In the genomic region with DNA sequence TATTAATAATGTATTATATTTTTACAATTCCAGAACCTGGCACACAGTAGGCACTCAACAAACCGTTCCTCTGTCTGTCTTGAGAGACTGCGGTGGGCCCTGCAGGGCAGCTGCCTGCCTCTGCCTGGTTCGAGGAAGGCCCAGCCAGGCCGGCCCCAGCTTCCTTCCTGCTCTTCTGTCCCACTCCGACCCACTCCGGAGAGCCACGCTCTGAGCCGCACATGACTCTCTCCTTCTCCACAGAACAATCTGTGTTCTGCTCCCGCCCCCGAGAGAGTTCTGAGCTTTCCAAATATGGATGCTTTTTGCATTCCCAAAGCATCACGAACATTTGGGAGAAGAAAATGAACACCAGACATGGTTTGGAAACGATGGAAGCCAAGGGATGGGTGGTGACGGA, we compare ENCODE assay signal across 8 cellular contexts. TPM values are rescaled to one million over a fixed set of nuclear protein-coding genes. Genes with fewer than 3 reads are reported as not detected.
DNase-seq lines count a peak whose midpoint lies in the region; ATAC-seq lines count a peak whose summit lies in the region.

No MANE protein-coding gene starts in this region.

- H3K36me3 ChIP-seq in BLaER1 (0 out of 2 replicates have a peak, but pooled peaks cover 4% of the 10 kb centered on the region), iPS-15b (ENCODE audit: control insufficient read depth, insufficient read depth, low read length) (no peaks in the 10 kb centered on the region), mesendoderm (ENCODE audit: control insufficient read depth, insufficient read depth, low read length) (no peaks in the 10 kb centered on the region)

- peak overlapping the region; percentile 85 for H3K9ac ChIP-seq in BLaER1
- H3K9ac ChIP-seq in iPS-15b (ENCODE audit: low read depth, low read length): no peak overlapping the region
- H3K9ac ChIP-seq in mesendoderm (ENCODE audit: low read length): no peak overlapping the region

- no peak overlapping the region for H4K5ac ChIP-seq in mesendoderm (ENCODE audit: low read length)

- DNase-seq in anterior cingulate cortex (lab: John Stamatoyannopoulos, UW) (peak in 44 of 58 donors; percentile 14 to 75 (median 48)), 8988T (no peak), mesendoderm (no peak), GM19240 (ENCODE audit: insufficient read length, low spot score) (no peak)

- H3K27me3 ChIP-seq in BLaER1 (no peaks in the 10 kb centered on the region), iPS-15b (ENCODE audit: control insufficient read depth, insufficient read depth, low read length) (peaks cover 6% of the 10 kb centered on the region), mesendoderm (ENCODE audit: insufficient read depth, low read length, poor library complexity) (no peaks in the 10 kb centered on the region)

- WGBS in mesendoderm (ENCODE audit: extremely low coverage, insufficient coverage, low lambda C conversion rate): no CpG with 5 or more reads among the region's 13 CpGs

- peak; percentile 21 for ATAC-seq in HG03378 (IDR thresholded peaks at IDR 0.05; ENCODE audit: unreplicated experiment)

- H2BK5ac ChIP-seq in mesendoderm (ENCODE audit: low read length): no peak overlapping the region

- no peak overlapping the region for H3K4ac ChIP-seq in mesendoderm (ENCODE audit: low read depth, low read length)

- H3K4me1 ChIP-seq in BLaER1 (peaks cover 37% of the 10 kb centered on the region), iPS-15b (ENCODE audit: control insufficient read depth, insufficient read depth, low read length) (peaks cover 4% of the 10 kb centered on the region), mesendoderm (ENCODE audit: control insufficient read depth, low read depth, low read length) (no peaks in the 10 kb centered on the region)

- H3K27ac ChIP-seq in BLaER1: peak overlapping the region; percentile 93
- peak overlapping the region; percentile 26 to 92 (median 81) for H3K27ac ChIP-seq in skin epidermis
- H3K27ac ChIP-seq in mesendoderm (ENCODE audit: low read depth, low read length): no peak overlapping the region

- H3K18ac ChIP-seq in mesendoderm (ENCODE audit: low read length): no peak overlapping the region

- H2BK15ac ChIP-seq in mesendoderm (replicated peaks; ENCODE audit: low read depth): no peak overlapping the region

- H3K9me3 ChIP-seq in BLaER1: peaks cover 20% of the 10 kb centered on the region
- no peaks in the 10 kb centered on the region for H3K9me3 ChIP-seq in iPS-15b (ENCODE audit: control insufficient read depth, insufficient read depth, low read length)

- H3K79me2 ChIP-seq in mesendoderm (ENCODE audit: control insufficient read depth, insufficient read depth, low read length): no peaks in the 10 kb centered on the region

- no peak overlapping the region for H4K8ac ChIP-seq in mesendoderm (ENCODE audit: low read depth, low read length)

- H3K4me2 ChIP-seq in BLaER1 (peak overlapping the region; percentile 97), mesendoderm (ENCODE audit: low read length) (no peak overlapping the region)

- H2BK120ac ChIP-seq in mesendoderm (ENCODE audit: low read depth, low read length): no peak overlapping the region

- no peak overlapping the region for H2AK5ac ChIP-seq in mesendoderm (ENCODE audit: low read length)

- no peaks in the 10 kb centered on the region for H4K20me1 ChIP-seq in BLaER1

- H3K23ac ChIP-seq in mesendoderm (ENCODE audit: low read length): no peak overlapping the region

- peak overlapping the region; percentile 62 for H3K4me3 ChIP-seq in BLaER1
- H3K4me3 ChIP-seq in iPS-15b (ENCODE audit: low read depth, low read length): peak overlapping the region; percentile 9
- H3K4me3 ChIP-seq in skin epidermis: peak overlapping the region; percentile 36 to 47 (median 39)
- no peak overlapping the region for H3K4me3 ChIP-seq in mesendoderm (ENCODE audit: low read length)

- no peak overlapping the region for H3K56ac ChIP-seq in mesendoderm (ENCODE audit: low read length)

- H3K79me1 ChIP-seq in mesendoderm (ENCODE audit: low read length): no peaks in the 10 kb centered on the region

RNA-seq across cellular contexts. Expression of gene TTC7B, which starts 57.3 kb away (rescaled TPM):
- polyA plus RNA-seq in mesendoderm (2013, experiment 1 of 2): 15.6 TPM
- 17.0 TPM for polyA plus RNA-seq in mesendoderm (2013, experiment 2 of 2)

Comparison
In these comparisons a context has a peak if more than half of its experiments do, and no peak if none do; other contexts are left out.
1. DNase-seq: peak in anterior cingulate cortex (44 of 58); none in 8988T (single experiment), mesendoderm (single experiment) and GM19240 (single experiment).